In genomic region chr15:23385886-23386430, GRCh38 we compare ENCODE assay signal across 31 cellular contexts. TPM values are rescaled to one million over a fixed set of nuclear protein-coding genes. Genes with fewer than 3 reads are reported as not detected.
"Had no signal": no experiment of that assay in that cellular context is flagged by ENCODE, and none has a peak within 500 bp of the region (broad histone marks: within the 10 kb centered on the region; RNA-seq: fewer than 3 reads in every experiment).

No MANE protein-coding gene starts in this region.

- ATAC-seq: activated naive CD4-positive, alpha-beta T cell treated with anti-CD3 and anti-CD28 coated beads, Interleukin-2, amount 50 U/mL, for 72 hours; activated naive CD8-positive, alpha-beta T cell treated with anti-CD3 and anti-CD28 coated beads, Interleukin-2, amount 50 U/mL, for 24 hours; activated T-cell treated with anti-CD3 and anti-CD28 coated beads, Interleukin-2, amount 50 U/mL, for 4 hours; Panc1; T-helper 17 cell had no signal

- H3K27ac ChIP-seq: cardiac muscle cell, RWPE1 had no signal

- H3K27me3 ChIP-seq: cardiac muscle cell had no signal

- DNase-seq: activated B cell treated with CpG ODN at 0.5 μM for 24 hours; activated CD4-positive, alpha-beta memory T cell treated with anti-CD3 and anti-CD28 coated beads for 36 hours; activated CD4-positive, alpha-beta T cell treated with anti-CD3 and anti-CD28 coated beads, Interleukin-2, amount 10 ng/mL, durations not matched to agents 7 days and 5 days; activated CD8-positive, alpha-beta memory T cell treated with anti-CD3 and anti-CD28 coated beads for 24 hours; activated effector memory CD4-positive, alpha-beta T cell treated with anti-CD3 and anti-CD28 coated beads, Interleukin-2, amount 50 U/mL, for 16 hours; activated naive CD4-positive, alpha-beta T cell treated with Interleukin-2 at 50 U/mL for 16 hours; activated naive CD8-positive, alpha-beta T cell treated with anti-CD3 and anti-CD28 coated beads, Interleukin-2, amount 50 U/mL, for 24 hours; activated T-cell treated with anti-CD3 and anti-CD28 coated beads, Interleukin-2, amount 50 U/mL, for 4 hours; amniotic stem cell; KG1; NCI-H1092; NCI-H1417; NCI-H1694; NCI-H2029 treated with DMSO at 0.1 percent for 48 hours; NCI-H345; NCI-H510A; NCI-H526 treated with DMSO at 0.1 percent for 48 hours; NCI-H82; NK-92 treated with Interleukin-12 subunit alpha and Interleukin-12 subunit beta, amount 100 ng/mL, for 24 hours; OCI-M1; SHP77; T-helper 17 cell; T-helper 9 cell had no signal

- H3K4me3 ChIP-seq: cardiac muscle cell had no signal

- H3K36me3 ChIP-seq: cardiac muscle cell had no signal

RNA-seq across cellular contexts. Expression of gene GOLGA8S, which starts 31.4 kb away (rescaled TPM):
- total RNA-seq: activated T-cell treated with anti-CD3 and anti-CD28 coated beads, Interleukin-2, amount 50 U/mL, for 4 hours; cardiac muscle cell; LHCN-M2; M059J; SK-MEL-5 had no signal
- polyA plus RNA-seq: cardiac muscle cell had no signal

RNA-seq across cellular contexts. Expression of gene GOLGA6L26, which starts 52.0 kb away (rescaled TPM):
- total RNA-seq: activated B cell treated with CpG ODN at 0.5 μM for 24 hours; activated CD4-positive, alpha-beta memory T cell treated with anti-CD3 and anti-CD28 coated beads for 36 hours; activated CD4-positive, alpha-beta T cell treated with anti-CD3 and anti-CD28 coated beads, Interleukin-2, amount 10 ng/mL, durations not matched to agents 7 days and 5 days; activated naive CD4-positive, alpha-beta T cell treated with anti-CD3 and anti-CD28 coated beads, Interleukin-2, amount 50 U/mL, for 72 hours; activated T-cell treated with anti-CD3 and anti-CD28 coated beads, Interleukin-2, amount 50 U/mL, for 4 hours; astrocyte; cardiac muscle cell; LHCN-M2; M059J; SK-MEL-5; T-helper 17 cell had no signal
- polyA plus RNA-seq: cardiac muscle cell had no signal
